ENCODE assay signal across 19 cellular contexts in the genomic region with DNA sequence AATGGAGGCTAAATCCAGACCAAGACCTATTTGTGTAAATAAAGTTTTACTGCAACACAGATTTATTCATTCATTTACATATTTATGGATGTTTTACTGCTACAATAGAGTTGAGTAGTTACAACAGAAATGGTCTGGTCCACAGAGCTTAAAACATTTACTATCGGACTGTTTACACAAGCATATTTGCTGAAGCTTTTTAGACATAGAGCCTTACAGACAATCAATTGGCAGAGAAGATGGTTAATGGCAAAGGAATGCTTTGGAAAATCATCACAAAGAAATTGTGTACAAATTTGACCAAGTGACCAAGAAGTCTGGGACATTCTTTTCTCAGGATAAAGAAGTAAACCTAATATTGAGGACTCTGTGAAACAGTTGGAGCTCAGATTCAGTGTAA.
DNase-seq lines count a peak whose midpoint lies in the region; ATAC-seq and TF ChIP-seq lines count a peak whose summit lies in the region.
"Had no signal": no experiment of that assay in that cellular context is flagged by ENCODE, and none has a peak within 500 bp of the region (broad histone marks: within the 10 kb centered on the region; RNA-seq: fewer than 3 reads in every experiment).

No MANE protein-coding gene starts in this region.

- DNase-seq in DMS53 (lab: John Stamatoyannopoulos, UW): peak; percentile 31
- DNase-seq in DMS53 treated with DMSO at 0.1 percent for 48 hours (lab: John Stamatoyannopoulos, UW; ENCODE audit: unreplicated experiment): no peak
- no peak for DNase-seq in epithelial cell of prostate (ENCODE audit: low read depth, low spot score)
- no peak for DNase-seq in NCI-H146 (lab: John Stamatoyannopoulos, UW)
- DNase-seq in activated naive CD4-positive, alpha-beta T cell treated with anti-CD3 and anti-CD28 coated beads, Interleukin-2, amount 10 ng/mL, durations not matched to agents 7 days and 5 days: no peak
- DNase-seq: 8988T; CD4-positive, alpha-beta memory T cell; H7; KBM-7; NCI-H1417; NCI-H1930; NCI-H345; NCI-H526; Peyer's patch; Right ventricle myocardium superior; SW 1271 had no signal

- ATAC-seq in HG02642 (IDR thresholded peaks at IDR 0.05; ENCODE audit: poor library complexity, unreplicated experiment) (no peak), GM18870 (IDR thresholded peaks at IDR 0.05; ENCODE audit: unreplicated experiment) (no peak)

- no peaks in the 10 kb centered on the region for H3K36me3 Mint-ChIP-seq in activated naive CD4-positive, alpha-beta T cell treated with anti-CD3 and anti-CD28 coated beads, Interleukin-2, amount 10 ng/mL, durations not matched to agents 7 days and 5 days
- H3K36me3 Mint-ChIP-seq: CD4-positive, alpha-beta memory T cell had no signal

- H3K27ac ChIP-seq in VCaP (0 out of 2 replicates have a peak overlapping the region, but pooled peaks have one; percentile 2), epithelial cell of prostate (peak overlapping the region; percentile 51)
- H3K27ac ChIP-seq: Peyer's patch had no signal

- H3K27me3 Mint-ChIP-seq in activated naive CD4-positive, alpha-beta T cell treated with anti-CD3 and anti-CD28 coated beads, Interleukin-2, amount 10 ng/mL, durations not matched to agents 7 days and 5 days: no peaks in the 10 kb centered on the region
- H3K27me3 Mint-ChIP-seq: CD4-positive, alpha-beta memory T cell had no signal

- no peak overlapping the region for H3K27ac Mint-ChIP-seq in activated naive CD4-positive, alpha-beta T cell treated with anti-CD3 and anti-CD28 coated beads, Interleukin-2, amount 10 ng/mL, durations not matched to agents 7 days and 5 days
- H3K27ac Mint-ChIP-seq: CD4-positive, alpha-beta memory T cell had no signal

- no peaks in the 10 kb centered on the region for H3K4me1 Mint-ChIP-seq in activated naive CD4-positive, alpha-beta T cell treated with anti-CD3 and anti-CD28 coated beads, Interleukin-2, amount 10 ng/mL, durations not matched to agents 7 days and 5 days
- H3K4me1 Mint-ChIP-seq: CD4-positive, alpha-beta memory T cell had no signal

- TF ChIP-seq CTCF in VCaP (conservative IDR thresholded peaks at IDR 0.05): no peak

- H3K9me3 Mint-ChIP-seq in activated naive CD4-positive, alpha-beta T cell treated with anti-CD3 and anti-CD28 coated beads, Interleukin-2, amount 10 ng/mL, durations not matched to agents 7 days and 5 days: peaks cover 4% of the 10 kb centered on the region

- CTCF ChIA-PET in activated naive CD4-positive, alpha-beta T cell treated with anti-CD3 and anti-CD28 coated beads, Interleukin-2, amount 10 ng/mL, durations not matched to agents 7 days and 5 days (lab: Charles Lee): no interaction called here

- H3K4me3 Mint-ChIP-seq in activated naive CD4-positive, alpha-beta T cell treated with anti-CD3 and anti-CD28 coated beads, Interleukin-2, amount 10 ng/mL, durations not matched to agents 7 days and 5 days: no peak overlapping the region
- H3K4me3 Mint-ChIP-seq: CD4-positive, alpha-beta memory T cell had no signal
